32 cellular contexts compared by ENCODE assay signal in the genomic region with DNA sequence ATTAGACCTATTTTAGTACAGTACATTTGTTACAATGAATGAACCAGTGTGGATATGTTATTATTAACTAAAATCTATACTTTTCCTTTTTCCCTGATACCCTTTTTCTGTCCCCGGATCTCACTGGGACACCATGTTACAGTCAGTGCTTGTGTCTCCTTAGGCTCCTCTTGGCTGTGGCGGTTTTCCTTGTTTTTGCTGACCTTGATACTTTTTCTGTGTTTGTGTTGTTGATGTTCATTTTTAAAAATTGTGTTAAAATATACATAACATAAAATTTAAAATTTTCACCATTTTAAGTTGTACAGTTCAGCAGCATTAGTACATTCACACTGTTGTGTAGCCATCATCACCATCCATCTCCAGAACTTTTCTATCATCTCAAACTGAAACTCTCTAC.
"Had no signal": no experiment of that assay in that cellular context is flagged by ENCODE, and none has a peak within 500 bp of the region (broad histone marks: within the 10 kb centered on the region; RNA-seq: fewer than 3 reads in every experiment).

No MANE protein-coding gene starts in this region.

- H3K4me1 ChIP-seq: adrenal gland, body of pancreas, breast epithelium had no signal

- H3K9me3 ChIP-seq: adrenal gland had no signal

- DNase-seq: activated B cell treated with CpG ODN at 0.5 μM for 24 hours; activated CD4-positive, alpha-beta memory T cell treated with anti-CD3 and anti-CD28 coated beads for 36 hours; activated CD4-positive, alpha-beta T cell treated with anti-CD3 and anti-CD28 coated beads for 4 hours; activated CD4-positive, alpha-beta T cell treated with anti-CD3 and anti-CD28 coated beads, Interleukin-2, amount 10 ng/mL, durations not matched to agents 7 days and 5 days; activated CD4-positive, CD25-positive, alpha-beta regulatory T cell treated with anti-CD3 and anti-CD28 coated beads, Interleukin-2, amount 50 U/mL, for 72 hours; activated CD8-positive, alpha-beta memory T cell treated with anti-CD3 and anti-CD28 coated beads, Interleukin-2, amount 50 U/mL, for 4 hours; activated CD8-positive, alpha-beta T cell treated with anti-CD3 and anti-CD28 coated beads for 36 hours; activated effector memory CD4-positive, alpha-beta T cell treated with anti-CD3 and anti-CD28 coated beads, Interleukin-2, amount 50 U/mL, for 16 hours; activated gamma-delta T cell treated with Interleukin-2 at 50 U/mL for 16 hours; activated naive CD4-positive, alpha-beta T cell; activated naive CD4-positive, alpha-beta T cell treated with anti-CD3 and anti-CD28 coated beads for 36 hours; activated naive CD4-positive, alpha-beta T cell treated with anti-CD3 and anti-CD28 coated beads, Interleukin-2, amount 50 U/mL, for 16 hours; activated naive CD8-positive, alpha-beta T cell treated with anti-CD3 and anti-CD28 coated beads for 36 hours; activated T-cell treated with anti-CD3 and anti-CD28 coated beads for 4 hours; activated T-cell treated with anti-CD3 and anti-CD28 coated beads, Interleukin-2, amount 50 U/mL, for 1 hour; activated T-cell treated with anti-CD3 and anti-CD28 coated beads, Interleukin-2, amount 50 U/mL, for 4 hours; activated T-cell treated with anti-CD3 and anti-CD28 coated beads, Interleukin-2, amount 50 U/mL, for 72 hours; adrenal gland; amniotic stem cell; aorta; body of pancreas; brain microvascular endothelial cell; central memory CD4-positive, alpha-beta T cell; T-helper 1 cell; T-helper 2 cell; T-helper 9 cell had no signal

- ATAC-seq: activated CD8-positive, alpha-beta T cell treated with anti-CD3 and anti-CD28 coated beads for 36 hours; activated naive CD4-positive, alpha-beta T cell treated with anti-CD3 and anti-CD28 coated beads, Interleukin-2, amount 50 U/mL, for 72 hours; activated T-cell treated with anti-CD3 and anti-CD28 coated beads, Interleukin-2, amount 50 U/mL, for 4 hours; activated T-cell treated with anti-CD3 and anti-CD28 coated beads, Interleukin-2, amount 50 U/mL, for 72 hours; activated T-helper 17 cell treated with anti-CD3 and anti-CD28 coated beads, Interleukin-2, amount 50 U/mL, for 72 hours; body of pancreas had no signal

- FAIRE-seq: astrocyte, TTC549 had no signal

- H3K27me3 ChIP-seq: adrenal gland, body of pancreas, brain microvascular endothelial cell, breast epithelium had no signal

- H3K36me3 ChIP-seq: adrenal gland, brain microvascular endothelial cell, breast epithelium had no signal

- H3K4me3 ChIP-seq: adrenal gland, body of pancreas, breast epithelium had no signal

- H3K27ac ChIP-seq: adrenal gland, body of pancreas, brain microvascular endothelial cell, breast epithelium, VCaP had no signal
